ENCODE assay signal across 12 cellular contexts in genomic region chr12:104486943-104487819, GRCh38. TPM values are rescaled to one million over a fixed set of nuclear protein-coding genes. Genes with fewer than 3 reads are reported as not detected.
DNase-seq lines count a peak whose midpoint lies in the region; ATAC-seq, FAIRE-seq and TF ChIP-seq lines count a peak whose summit lies in the region.
"Had no signal": no experiment of that assay in that cellular context is flagged by ENCODE, and none has a peak within 500 bp of the region (broad histone marks: within the 10 kb centered on the region; RNA-seq: fewer than 3 reads in every experiment).

No MANE protein-coding gene starts in this region.

- WGBS in heart right ventricle, 2 donors: 72 to 77% methylated on average over 9 of the region's 9 CpGs

- H3K4me3 Mint-ChIP-seq in progenitor cell of endocrine pancreas (ENCODE audit: low read depth): no peak overlapping the region

- no peaks in the 10 kb centered on the region for H3K9me3 ChIP-seq in cardiac muscle cell (ENCODE audit: low read depth)
- no peaks in the 10 kb centered on the region for H3K9me3 ChIP-seq in heart right ventricle
- H3K9me3 ChIP-seq in tibial artery: no peaks in the 10 kb centered on the region
- H3K9me3 ChIP-seq: gastroesophageal sphincter, sigmoid colon had no signal

- H3K27ac ChIP-seq in cardiac muscle cell: peak overlapping the region; percentile 7
- H3K27ac ChIP-seq in heart right ventricle: peak overlapping the region in 5 of 10 donors; percentile 23 to 68 (median 36)
- peak overlapping the region; percentile 29 to 31 for H3K27ac ChIP-seq in tibial artery
- H3K27ac ChIP-seq: gastroesophageal sphincter had no signal

- peaks cover 9% of the 10 kb centered on the region for H3K4me1 Mint-ChIP-seq in progenitor cell of endocrine pancreas (ENCODE audit: low read depth)

- intact Hi-C loops in Right ventricle myocardium inferior (cut with DNase I): no loop called here
- intact Hi-C loops in heart right ventricle (cut with DNase I): no loop called here
- intact Hi-C loops in tibial artery (cut with DNase I; ENCODE audit: low total_unique reads): no loop called here

- H3K4me3 ChIP-seq in cardiac muscle cell (no peak overlapping the region), heart right ventricle (no peak overlapping the region), tibial artery (no peak overlapping the region)
- H3K4me3 ChIP-seq: gastroesophageal sphincter, sigmoid colon had no signal

- ATAC-seq in Right ventricle myocardium inferior (no peak), heart right ventricle (peak in 7 of 8 donors; percentile 44 to 80 (median 64))
- ATAC-seq: gastroesophageal sphincter had no signal

- in situ Hi-C loops in GM13977 (cut with MboI; ENCODE audit: low pct_unique_long_range_greater_than_20kb, low sequenced_read_pairs, unreplicated experiment): no loop called here

- H3K27me3 Mint-ChIP-seq in progenitor cell of endocrine pancreas: no peaks in the 10 kb centered on the region

- DNase-seq in cardiac muscle cell (ENCODE audit: low read depth in 1 of 2, low spot score in 1 of 2): no peak
- no peak for DNase-seq in Right ventricle myocardium inferior (ENCODE audit: missing footprints)
- DNase-seq in RCC 7860 (ENCODE audit: low spot score): peak; percentile 11
- no peak for DNase-seq in heart right ventricle
- DNase-seq in tibial artery: no peak
- no peak for DNase-seq in activated gamma-delta T cell treated with Interleukin-2 at 50 U/mL for 16 hours
- DNase-seq in GM13977 (ENCODE audit: low spot score): no peak
- no peak for DNase-seq in progenitor cell of endocrine pancreas (ENCODE audit: low spot score, unreplicated experiment)
- DNase-seq: dermis blood vessel endothelial cell, NCI-H1417 treated with DMSO at 0.1 percent for 48 hours, sigmoid colon had no signal

- no peak for TF ChIP-seq CTCF in cardiac muscle cell (IDR thresholded peaks at IDR 0.05; ENCODE audit: low read depth, low read length)
- no peak for TF ChIP-seq CTCF in heart right ventricle (IDR thresholded peaks at IDR 0.05)
- TF ChIP-seq CTCF in tibial artery (IDR thresholded peaks at IDR 0.05): no peak
- TF ChIP-seq CTCF in GM13977 (IDR thresholded peaks at IDR 0.05; ENCODE audit: extremely low read depth, insufficient read depth, missing control alignments): no peak
- TF ChIP-seq CTCF in progenitor cell of endocrine pancreas (IDR thresholded peaks at IDR 0.05; ENCODE audit: unreplicated experiment): no peak

- no peak overlapping the region for H3K27ac Mint-ChIP-seq in progenitor cell of endocrine pancreas

- H3K27me3 ChIP-seq in cardiac muscle cell (no peaks in the 10 kb centered on the region), heart right ventricle (no peaks in the 10 kb centered on the region), tibial artery (no peaks in the 10 kb centered on the region)
- H3K27me3 ChIP-seq: gastroesophageal sphincter, sigmoid colon had no signal

- H3K4me1 ChIP-seq in cardiac muscle cell (ENCODE audit: low read depth): peaks cover 9% of the 10 kb centered on the region
- peaks cover 0 to 76% (median 16%) of the 10 kb centered on the region in 9 donors for H3K4me1 ChIP-seq in heart right ventricle
- H3K4me1 ChIP-seq in tibial artery: peaks cover 0 to 19% (median 7%) of the 10 kb centered on the region in 4 donors

- H3K36me3 Mint-ChIP-seq in progenitor cell of endocrine pancreas (ENCODE audit: insufficient read depth): no peaks in the 10 kb centered on the region

- H3K9me3 Mint-ChIP-seq in progenitor cell of endocrine pancreas (ENCODE audit: low read depth): no peaks in the 10 kb centered on the region

- H3K36me3 ChIP-seq in cardiac muscle cell (no peaks in the 10 kb centered on the region), heart right ventricle (peaks cover 0 to 4% (median 0%) of the 10 kb centered on the region in 9 donors), tibial artery (no peaks in the 10 kb centered on the region)
- H3K36me3 ChIP-seq: gastroesophageal sphincter, sigmoid colon had no signal

- no peak for FAIRE-seq in RCC 7860 (lab: Jason Lieb, UNC)

RNA-seq across cellular contexts. Expression of gene CHST11, which starts 30.4 kb away (rescaled TPM):
- 29.8 and 39.8 TPM in 2 replicates for total RNA-seq in cardiac muscle cell
- 20.5 and 24.2 TPM in 2 replicates for polyA plus RNA-seq in cardiac muscle cell
- total RNA-seq in Right ventricle myocardium inferior: 3.7 TPM
- total RNA-seq in heart right ventricle: 10 to 100 TPM in 2 of 10 donors, 1 to 10 TPM in 8; 2.7 to 12.7 (median 4.5) TPM
- polyA plus RNA-seq in heart right ventricle: 1 to 10 TPM; 1.1 to 1.2 TPM
- total RNA-seq in progenitor cell of endocrine pancreas: 10.5 and 11.4 TPM in 2 replicates
